Comparison of ENCODE assay signal across 25 cellular contexts in genomic region chr5:148029131-148029530, GRCh38.
"Had no signal": no experiment of that assay in that cellular context is flagged by ENCODE, and none has a peak within 500 bp of the region (broad histone marks: within the 10 kb centered on the region; RNA-seq: fewer than 3 reads in every experiment).

No MANE protein-coding gene starts in this region.

- H3K4me2 ChIP-seq: neural progenitor cell had no signal

- H3K9ac ChIP-seq: neural progenitor cell, parathyroid adenoma had no signal

- ATAC-seq: natural killer cell; psoas muscle; right cardiac atrium; right lobe of liver; stimulated activated effector memory CD8-positive, alpha-beta T cell treated with anti-CD3 and anti-CD28 coated beads, Interleukin-12 subunit alpha, Interleukin-12 subunit beta, amount 100 ng/mL, for 72 hours; stimulated activated naive B cell treated with anti-CD40 and anti-IgM and Interleukin-4, amounts not matched to agents 10 μg/mL and 1 μg/mL and 100 μg/mL, for 72 hours had no signal

- H3K27me3 ChIP-seq: neural progenitor cell, ovary, right lobe of liver, sigmoid colon, stomach, thyroid gland, tibial nerve, upper lobe of left lung, vagina had no signal

- DNase-seq: natural killer cell; occipital lobe; ovary; posterior cingulate gyrus; psoas muscle; right cardiac atrium; right lobe of liver; sigmoid colon; small intestine; stimulated activated CD4-positive, alpha-beta T cell treated with anti-CD3 and anti-CD28 coated beads, Interleukin-15, amount 100 ng/mL, for 24 hours; stimulated activated CD4-positive, alpha-beta T cell treated with anti-CD3 and anti-CD28 coated beads, Interleukin-2, amount 100 ng/mL, for 24 hours; stimulated activated CD4-positive, alpha-beta T cell treated with anti-CD3 and anti-CD28 coated beads, Interleukin-2, amount 100 ng/mL, for 48 hours; stimulated activated CD4-positive, alpha-beta T cell treated with anti-CD3 and anti-CD28 coated beads, Interleukin-4, amount 100 ng/mL, for 24 hours; stimulated activated naive B cell treated with anti-CD40 and anti-IgM and Interleukin-4, amounts not matched to agents 10 μg/mL and 1 μg/mL and 100 μg/mL, for 72 hours; stimulated activated naive CD4-positive, alpha-beta T cell treated with Interleukin-2 at 50 U/mL for 16 hours; stomach; thyroid gland; trophoblast cell had no signal

- H3K36me3 ChIP-seq: neural progenitor cell, ovary, right lobe of liver, sigmoid colon, stomach, thoracic aorta, thyroid gland, tibial nerve, upper lobe of left lung, vagina had no signal

- H2AFZ ChIP-seq: neural progenitor cell, parathyroid adenoma had no signal

- H3K79me2 ChIP-seq: parathyroid adenoma had no signal

- H3K4me1 ChIP-seq: neural progenitor cell, parathyroid adenoma, psoas muscle, right lobe of liver, stomach, thyroid gland, tibial nerve, upper lobe of left lung, vagina had no signal

- H3K27ac ChIP-seq: neural progenitor cell, ovary, parathyroid adenoma, psoas muscle, right lobe of liver, sigmoid colon, stomach, thoracic aorta, thyroid gland, tibial nerve, upper lobe of left lung, vagina had no signal

- H3K4me3 ChIP-seq: neural progenitor cell, ovary, psoas muscle, right lobe of liver, sigmoid colon, stomach, thoracic aorta, thyroid gland, tibial nerve, upper lobe of left lung, vagina had no signal

- H3K9me3 ChIP-seq: ovary, psoas muscle, right lobe of liver, sigmoid colon, stomach, thoracic aorta, thyroid gland, tibial nerve, upper lobe of left lung, vagina had no signal
